8 cellular contexts compared by ENCODE assay signal in the genomic region with DNA sequence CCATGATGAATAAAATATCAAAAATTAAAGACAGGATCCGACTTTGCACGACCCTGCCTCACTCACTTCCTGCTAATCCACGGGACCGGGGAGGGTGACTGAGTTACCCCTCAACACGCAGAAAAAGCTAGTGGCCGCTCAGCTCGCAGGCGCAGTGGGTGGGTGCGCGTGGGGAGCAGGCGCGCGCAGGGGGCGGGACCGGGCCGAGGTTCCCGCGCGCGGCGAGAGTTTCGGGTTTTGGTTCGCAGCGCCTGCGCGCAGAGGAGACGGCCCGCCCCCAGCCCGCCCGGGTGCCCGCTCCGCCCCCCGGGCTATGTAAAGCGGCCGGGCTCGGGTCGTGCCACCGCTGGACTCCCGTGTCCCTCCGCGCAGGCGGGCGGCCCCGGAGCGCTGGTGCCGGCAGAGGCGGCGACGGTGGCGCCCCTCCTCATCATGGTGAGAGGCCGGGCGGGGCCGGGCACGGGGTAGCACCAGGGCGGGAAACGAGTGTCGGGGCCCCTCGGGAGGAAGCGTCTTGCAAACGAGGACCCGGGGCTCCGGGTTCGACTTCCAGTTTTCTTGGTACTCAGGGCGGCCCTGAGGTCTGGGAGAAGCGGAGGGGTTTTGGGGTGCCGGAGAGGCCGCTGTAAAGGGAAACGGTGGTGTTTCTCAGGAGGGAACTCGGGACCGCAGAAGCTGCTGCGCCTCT. TPM values are rescaled to one million over a fixed set of nuclear protein-coding genes. Genes with fewer than 3 reads are reported as not detected.
DNase-seq lines count a peak whose midpoint lies in the region; ATAC-seq and TF ChIP-seq lines count a peak whose summit lies in the region.

A gene (plus strand): TSS at position 343 of the 688 bp plus-strand sequence. CDS start 90 bp downstream, at position 433.

- peak; percentile 92 to 96 for DNase-seq in Caco-2
- DNase-seq in KG1 (lab: John Stamatoyannopoulos, UW): peak; percentile 98
- peak; percentile 90 to 96 (median 94) for DNase-seq in Peyer's patch
- peak; percentile 89 for DNase-seq in activated T-cell treated with anti-CD3 and anti-CD28 coated beads, Interleukin-2, amount 50 U/mL, for 4 hours
- DNase-seq in esophagus muscularis mucosa (ENCODE audit: extremely low spot score): peak; percentile 95
- DNase-seq in myocyte (ENCODE audit: low read depth): peak; percentile 92
- peak; percentile 77 to 91 for DNase-seq in stimulated activated CD8-positive, alpha-beta memory T cell treated with anti-CD3 and anti-CD28 coated beads, Interleukin-7, amount 100 ng/mL, for 4 hours (ENCODE audit: low read depth in 2 of 2)

- no peak for TF ChIP-seq EP300 in esophagus muscularis mucosa (IDR thresholded peaks at IDR 0.05)

- H3K4me1 Mint-ChIP-seq in Caco-2 (ENCODE audit: low read depth, unreplicated experiment): peaks cover 23% of the 10 kb centered on the region
- H3K4me1 Mint-ChIP-seq in activated T-cell treated with anti-CD3 and anti-CD28 coated beads, Interleukin-2, amount 50 U/mL, for 4 hours (ENCODE audit: low read depth): peaks cover 28% of the 10 kb centered on the region

- H3K27ac Mint-ChIP-seq in Caco-2 (ENCODE audit: unreplicated experiment): peak within 1 kb of the TSS; percentile 0

- BruUV-seq in Caco-2 (replicated peaks; lab: Mats Ljungman, UMichigan): no TSS peak

- POLR2A ChIA-PET in Caco-2 (lab: Charles Lee): interaction anchor here (0.6 to 2.5 kb wide), 15 partner anchors 8 to 1036 kb away, joined by 3 to 27 read pairs (median 5); a partner anchor contains a TSS

- peak; percentile 58 to 82 for TF ChIP-seq POLR2A in Peyer's patch (IDR thresholded peaks at IDR 0.05)
- peak; percentile 57 for TF ChIP-seq POLR2A in esophagus muscularis mucosa (IDR thresholded peaks at IDR 0.05; ENCODE audit: low read depth)

- H3K9me3 ChIP-seq in Caco-2 (no peaks in the 10 kb centered on the region), Peyer's patch (no peaks in the 10 kb centered on the region), esophagus muscularis mucosa (no peaks in the 10 kb centered on the region)

- CTCF ChIA-PET in Caco-2 (lab: Charles Lee): interaction anchor here (0.5 to 2.1 kb wide), 10 partner anchors 36 to 250 kb away, joined by 3 to 7 read pairs (median 4); a partner anchor contains a TSS

- intact Hi-C loops in Caco-2 (cut with micrococcal nuclease; ENCODE audit: unreplicated experiment): loop anchor here (2.0 kb wide), 3 partner anchors 36 to 50 kb away; a partner anchor contains a TSS
- intact Hi-C loops in esophagus muscularis mucosa (cut with DNase I): loop anchor here (2.0 to 5.0 kb wide), 2 partner anchors 52 to 151 kb away; no protein-coding TSS in a partner anchor

- peaks cover 59% of the 10 kb centered on the region for H3K36me3 Mint-ChIP-seq in Caco-2 (ENCODE audit: insufficient read depth, unreplicated experiment)
- peaks cover 5% of the 10 kb centered on the region for H3K36me3 Mint-ChIP-seq in activated T-cell treated with anti-CD3 and anti-CD28 coated beads, Interleukin-2, amount 50 U/mL, for 4 hours (ENCODE audit: insufficient read depth)

- peak within 1 kb of the TSS; percentile 81 to 96 (median 90) for H3K27ac ChIP-seq in Peyer's patch
- H3K27ac ChIP-seq in esophagus muscularis mucosa (replicated peaks in 1 of 4): peak within 1 kb of the TSS; percentile 92 to 93 (median 92)

- H3K9me3 Mint-ChIP-seq in Caco-2 (ENCODE audit: unreplicated experiment): no peaks in the 10 kb centered on the region
- no peaks in the 10 kb centered on the region for H3K9me3 Mint-ChIP-seq in activated T-cell treated with anti-CD3 and anti-CD28 coated beads, Interleukin-2, amount 50 U/mL, for 4 hours

- H3K4me3 ChIP-seq in Caco-2 (ENCODE audit: low read depth, low read length) (peak within 1 kb of the TSS; percentile 83), Peyer's patch (peak within 1 kb of the TSS; percentile 70 to 98 (median 91)), esophagus muscularis mucosa (peak within 1 kb of the TSS; percentile 91 to 99 (median 95))

- H3K36me3 ChIP-seq in Caco-2 (ENCODE audit: control insufficient read depth, insufficient read depth, low read length) (peaks cover 8% of the 10 kb centered on the region; the same call in 1 of the 2 replicates), Peyer's patch (peaks cover 0 to 20% (median 0%) of the 10 kb centered on the region in 3 donors), esophagus muscularis mucosa (peaks cover 12 to 34% (median 20%) of the 10 kb centered on the region in 4 donors)

- H3K4me3 Mint-ChIP-seq in Caco-2 (ENCODE audit: unreplicated experiment): peak within 1 kb of the TSS; percentile 79
- H3K4me3 Mint-ChIP-seq in activated T-cell treated with anti-CD3 and anti-CD28 coated beads, Interleukin-2, amount 50 U/mL, for 4 hours: peak within 1 kb of the TSS; percentile 83

- WGBS in esophagus muscularis mucosa: 2% methylated on average over 17 of the region's 71 CpGs

- peaks cover 20% of the 10 kb centered on the region for H3K4me1 ChIP-seq in Caco-2
- H3K4me1 ChIP-seq in Peyer's patch: peaks cover 0 to 27% (median 5%) of the 10 kb centered on the region in 4 donors
- H3K4me1 ChIP-seq in esophagus muscularis mucosa: peaks cover 23 to 66% (median 63%) of the 10 kb centered on the region in 4 donors

- H3K27me3 ChIP-seq in Caco-2 (replicated peaks; ENCODE audit: control insufficient read depth, insufficient read depth, low read length) (no peaks in the 10 kb centered on the region), Peyer's patch (no peaks in the 10 kb centered on the region), esophagus muscularis mucosa (no peaks in the 10 kb centered on the region)

- ATAC-seq in GM21528 (IDR thresholded peaks at IDR 0.05; ENCODE audit: low FRiP score, unreplicated experiment): peak; percentile 67
- ATAC-seq in activated T-cell treated with anti-CD3 and anti-CD28 coated beads, Interleukin-2, amount 50 U/mL, for 4 hours: peak; percentile 78 to 79

- no peaks in the 10 kb centered on the region for H3K27me3 Mint-ChIP-seq in Caco-2 (ENCODE audit: insufficient read depth, unreplicated experiment)
- H3K27me3 Mint-ChIP-seq in activated T-cell treated with anti-CD3 and anti-CD28 coated beads, Interleukin-2, amount 50 U/mL, for 4 hours (ENCODE audit: low read depth): no peaks in the 10 kb centered on the region

- TF ChIP-seq CTCF in Caco-2 (IDR thresholded peaks at IDR 0.05; ENCODE audit: insufficient read depth in 1 of 2, low read depth in 1 of 2, low read length in 1 of 2, severe bottlenecking in 1 of 2, unreplicated experiment in 1 of 2) (no peak), Peyer's patch (IDR thresholded peaks at IDR 0.05) (peak in 1 of 6 experiments; percentile 5), esophagus muscularis mucosa (IDR thresholded peaks at IDR 0.05) (peak in 1 of 3 experiments; percentile 27)

RNA-seq across cellular contexts. Expression of the gene that starts here (rescaled TPM):
- total RNA-seq in Caco-2 (2022) (90.1 and 94.5 TPM in 2 replicates), Peyer's patch (10 to 100 TPM; 24.7 to 76.7 (median 43.4) TPM), esophagus muscularis mucosa (100 to 1,000 TPM in 1 of 4 donors, 10 to 100 TPM in 3; 68.9 to 101 (median 78.5) TPM), myocyte (64.0 and 66.1 TPM in 2 replicates)
- 10 to 100 TPM; 70.0 to 80.0 (median 78.3) TPM for total RNA-seq in activated T-cell treated with anti-CD3 and anti-CD28 coated beads, Interleukin-2, amount 50 U/mL, for 4 hours
- 75.3 TPM for polyA plus RNA-seq in myocyte (2012)

Comparison
In these comparisons a context has a peak if more than half of its experiments do, and no peak if none do; other contexts are left out.
1. Peak in every context shown above with its lines: DNase-seq, ATAC-seq, H3K4me3 ChIP-seq and H3K27ac ChIP-seq.